ENCODE assay signal across 32 cellular contexts in genomic region chrX:15602761-15603160, GRCh38. TPM values are rescaled to one million over a fixed set of nuclear protein-coding genes. Genes with fewer than 3 reads are reported as not detected.
"Had no signal": no experiment of that assay in that cellular context is flagged by ENCODE, and none has a peak within 500 bp of the region (broad histone marks: within the 10 kb centered on the region; RNA-seq: fewer than 3 reads in every experiment).

No MANE protein-coding gene starts in this region.

- H3K36me3 Mint-ChIP-seq: activated naive CD8-positive, alpha-beta T cell had no signal

- FAIRE-seq: bronchial epithelial cell, frontal cortex had no signal

- H3K36me3 ChIP-seq: brain microvascular endothelial cell, WERI-Rb-1 had no signal

- H3K27me3 ChIP-seq: brain microvascular endothelial cell had no signal

- H3K27ac ChIP-seq: brain microvascular endothelial cell, coronary artery, dorsolateral prefrontal cortex, WERI-Rb-1 had no signal

- H3K4me1 Mint-ChIP-seq: activated B cell treated with CpG ODN at 0.5 μM for 24 hours; activated T-helper 17 cell treated with anti-CD3 and anti-CD28 coated beads, Interleukin-2, amount 50 U/mL, for 72 hours; central memory CD8-positive, alpha-beta T cell; T-helper 17 cell had no signal

- H3K4me3 Mint-ChIP-seq: activated B cell treated with CpG ODN at 0.5 μM for 24 hours; activated CD8-positive, alpha-beta T cell treated with anti-CD3 and anti-CD28 coated beads for 36 hours; activated naive CD8-positive, alpha-beta T cell; activated T-cell treated with anti-CD3 and anti-CD28 coated beads, Interleukin-2, amount 50 U/mL, for 4 hours; activated T-helper 17 cell treated with anti-CD3 and anti-CD28 coated beads, Interleukin-2, amount 50 U/mL, for 72 hours; central memory CD8-positive, alpha-beta T cell; dendritic cell treated with granulocyte-macrophage colony-stimulating factor and Interleukin-4, amounts not matched to agents 40 ng/mL and 50 ng/mL, for 4 days; endodermal cell; T-helper 17 cell; T-helper 2 cell treated with Interferon-gamma antibody and Interleukin-4, amounts not matched to agents 5 μg/mL and 100 μg/mL, for 36 hours had no signal

- H3K9me3 Mint-ChIP-seq: activated B cell treated with CpG ODN at 0.5 μM for 24 hours; activated CD8-positive, alpha-beta T cell treated with anti-CD3 and anti-CD28 coated beads for 36 hours; activated T-cell treated with anti-CD3 and anti-CD28 coated beads, Interleukin-2, amount 50 U/mL, for 4 hours; activated T-helper 17 cell treated with anti-CD3 and anti-CD28 coated beads, Interleukin-2, amount 50 U/mL, for 72 hours; central memory CD8-positive, alpha-beta T cell; dendritic cell treated with granulocyte-macrophage colony-stimulating factor and Interleukin-4, amounts not matched to agents 40 ng/mL and 50 ng/mL, for 4 days; endodermal cell; T-helper 2 cell treated with Interferon-gamma antibody and Interleukin-4, amounts not matched to agents 5 μg/mL and 100 μg/mL, for 36 hours had no signal

- DNase-seq: activated B cell treated with CpG ODN at 0.5 μM for 24 hours; activated CD4-positive, alpha-beta T cell treated with anti-CD3 and anti-CD28 coated beads for 48 hours; activated CD4-positive, alpha-beta T cell treated with anti-CD3 and anti-CD28 coated beads, Interleukin-2, amount 50 U/mL, for 1 hour; activated CD4-positive, alpha-beta T cell treated with anti-CD3 and anti-CD28 coated beads, Interleukin-2, amount 50 U/mL, for 48 hours; activated CD8-positive, alpha-beta memory T cell treated with anti-CD3 and anti-CD28 coated beads for 24 hours; activated CD8-positive, alpha-beta T cell treated with anti-CD3 and anti-CD28 coated beads for 36 hours; activated effector memory CD4-positive, alpha-beta T cell treated with Interleukin-2 at 50 U/mL for 16 hours; activated gamma-delta T cell treated with Interleukin-2 at 50 U/mL for 16 hours; activated naive CD4-positive, alpha-beta T cell treated with anti-CD3 and anti-CD28 coated beads, Interleukin-2, amount 50 U/mL, for 16 hours; activated naive CD4-positive, alpha-beta T cell treated with Interleukin-2 at 50 U/mL for 16 hours; activated T-cell treated with anti-CD3 and anti-CD28 coated beads, Interleukin-2, amount 50 U/mL, for 4 hours; amniotic stem cell; anterior cingulate cortex; brain microvascular endothelial cell; dorsolateral prefrontal cortex; effector memory CD4-positive, alpha-beta T cell; endodermal cell; foreskin fibroblast; head of caudate nucleus; T-helper 17 cell; T1000; WERI-Rb-1 had no signal

- ATAC-seq: activated CD4-positive, CD25-positive, alpha-beta regulatory T cell treated with anti-CD3 and anti-CD28 coated beads, Interleukin-2, amount 50 U/mL, for 24 hours; activated CD8-positive, alpha-beta T cell treated with anti-CD3 and anti-CD28 coated beads for 36 hours; activated T-cell treated with anti-CD3 and anti-CD28 coated beads, Interleukin-2, amount 50 U/mL, for 4 hours; activated T-helper 17 cell treated with anti-CD3 and anti-CD28 coated beads, Interleukin-2, amount 50 U/mL, for 72 hours; T-helper 17 cell had no signal

- H3K27ac Mint-ChIP-seq: activated B cell treated with CpG ODN at 0.5 μM for 24 hours; activated CD8-positive, alpha-beta T cell treated with anti-CD3 and anti-CD28 coated beads for 36 hours; activated naive CD8-positive, alpha-beta T cell; activated T-helper 17 cell treated with anti-CD3 and anti-CD28 coated beads, Interleukin-2, amount 50 U/mL, for 72 hours; dendritic cell treated with granulocyte-macrophage colony-stimulating factor and Interleukin-4, amounts not matched to agents 40 ng/mL and 50 ng/mL, for 4 days; endodermal cell; T-helper 17 cell; T-helper 2 cell treated with Interferon-gamma antibody and Interleukin-4, amounts not matched to agents 5 μg/mL and 100 μg/mL, for 36 hours had no signal

- H3K4me3 ChIP-seq: coronary artery, dorsolateral prefrontal cortex had no signal

RNA-seq across cellular contexts. Expression of gene ACE2, which starts 2.0 kb away (rescaled TPM):
- total RNA-seq: activated B cell treated with CpG ODN at 0.5 μM for 24 hours; activated CD8-positive, alpha-beta T cell treated with anti-CD3 and anti-CD28 coated beads for 36 hours; astrocyte; bronchial epithelial cell; T-helper 17 cell had no signal
